Comparison of ENCODE assay signal across 10 cellular contexts in the genomic region with DNA sequence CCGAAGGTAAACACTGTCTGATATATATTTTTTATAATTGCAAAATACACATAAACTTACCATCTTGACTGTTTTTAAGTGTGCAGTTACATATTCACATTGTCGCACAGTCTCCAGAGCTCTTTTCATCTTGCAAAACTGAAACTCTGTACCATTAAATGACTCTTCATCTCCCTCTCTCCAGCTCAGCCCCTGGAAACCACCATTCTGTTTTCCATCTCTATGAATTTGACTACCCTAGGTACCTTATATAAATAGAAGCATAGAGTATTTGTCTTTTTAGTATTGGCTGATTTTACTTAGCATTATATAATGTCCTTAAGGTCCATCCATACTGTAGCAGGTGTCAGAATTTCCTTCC.
A peak's percentile ranks its signal among the peaks of the same experiment; 100 is the strongest.
DNase-seq lines count a peak whose midpoint lies in the region; ATAC-seq and TF ChIP-seq lines count a peak whose summit lies in the region.
"Had no signal": no experiment of that assay in that cellular context is flagged by ENCODE, and none has a peak within 500 bp of the region (broad histone marks: within the 10 kb centered on the region; RNA-seq: fewer than 3 reads in every experiment).

No MANE protein-coding gene starts in this region.

- H3K4me1 Mint-ChIP-seq in memory B cell, result peaks cover 55% of the 10 kb centered on the region

- TF ChIP-seq CTCF in GM10266 (IDR thresholded peaks at IDR 0.05; ENCODE audit: control insufficient read depth, insufficient read depth, low read depth, missing control alignments), result no peak

- H3K4me3 Mint-ChIP-seq in memory B cell, result peak overlapping the region; percentile 45

- DNase-seq in memory B cell (ENCODE audit: low spot score in 2 of 2) (no peak), GM10266 (ENCODE audit: extremely low spot score) (no peak), NCI-H1930 (lab: John Stamatoyannopoulos, UW) (no peak), amniotic stem cell (lab: John Stamatoyannopoulos, UW) (no peak)
- DNase-seq: NCI-H226, T-cell had no signal

- TF ChIP-seq POLR2A in GM18505 (IDR thresholded peaks at IDR 0.05; ENCODE audit: borderline replicate concordance, extremely low read depth, insufficient read depth, insufficient read length), result no peak

- ATAC-seq in GM18508 (IDR thresholded peaks at IDR 0.05; ENCODE audit: insufficient read depth, unreplicated experiment), result peak; percentile 39
- peak; percentile 53 for ATAC-seq in GM21360 (IDR thresholded peaks at IDR 0.05; ENCODE audit: unreplicated experiment)
- ATAC-seq in HG03342 (IDR thresholded peaks at IDR 0.05; ENCODE audit: unreplicated experiment), result peak; percentile 44
- ATAC-seq in memory B cell (ENCODE audit: low read depth), result no peak
- ATAC-seq in GM18505 (IDR thresholded peaks at IDR 0.05; ENCODE audit: unreplicated experiment), result no peak

- H3K9me3 Mint-ChIP-seq in memory B cell, result no peaks in the 10 kb centered on the region

- H3K36me3 Mint-ChIP-seq in memory B cell, result no peaks in the 10 kb centered on the region

- H3K27ac Mint-ChIP-seq in memory B cell, result peak overlapping the region; percentile 85

- no peaks in the 10 kb centered on the region for H3K27me3 Mint-ChIP-seq in memory B cell
- H3K27me3 Mint-ChIP-seq: T-cell had no signal

Comparison
In these comparisons a context has a peak if more than half of its experiments do, and no peak if none do; other contexts are left out.
1. ATAC-seq: peak in GM18508 (single experiment), GM21360 (single experiment) and HG03342 (single experiment); none in memory B cell (single experiment) and GM18505 (single experiment).